In genomic region chr12:48261773-48262172, GRCh38 we compare ENCODE assay signal across 1 cellular context.
"Had no signal": no experiment of that assay in that cellular context is flagged by ENCODE, and none has a peak within 500 bp of the region (broad histone marks: within the 10 kb centered on the region; RNA-seq: fewer than 3 reads in every experiment).

No MANE protein-coding gene starts in this region.

- H3K4me3 ChIP-seq: MG63 had no signal

- H3K36me3 ChIP-seq: MG63 had no signal
